ENCODE assay signal across 18 cellular contexts in genomic region chr17:76234354-76234679, GRCh38. TPM values are rescaled to one million over a fixed set of nuclear protein-coding genes. Genes with fewer than 3 reads are reported as not detected.
DNase-seq lines count a peak whose midpoint lies in the region; ATAC-seq, FAIRE-seq and TF ChIP-seq lines count a peak whose summit lies in the region.
"Had no signal": no experiment of that assay in that cellular context is flagged by ENCODE, and none has a peak within 500 bp of the region (broad histone marks: within the 10 kb centered on the region; RNA-seq: fewer than 3 reads in every experiment).

No MANE protein-coding gene starts in this region.

- no TSS peak for BruUV-seq in GM12878 (replicated peaks; lab: Mats Ljungman, UMichigan)

- DNase-seq in stimulated activated naive CD8-positive, alpha-beta T cell treated with anti-CD3 and anti-CD28 coated beads, Interleukin-15, Interleukin-2, amounts not matched to agents 100 U/mL and 50 U/mL, for 24 hours: no peak
- DNase-seq in GM12878 (ENCODE audit: low read depth, low spot score) (peak; percentile 51), substantia nigra (lab: John Stamatoyannopoulos, UW) (no peak), NCI-H1105 treated with DMSO at 0.1 percent for 48 hours (lab: John Stamatoyannopoulos, UW) (no peak), NCI-H1048 (lab: John Stamatoyannopoulos, UW) (no peak)
- DNase-seq: activated CD4-positive, alpha-beta T cell treated with anti-CD3 and anti-CD28 coated beads for 48 hours; cortex of kidney; DND-41; heart left ventricle; HFFc6; KG1; lower lobe of right lung; MV-4-11; NCI-H1930 had no signal

- H3K36me3 Mint-ChIP-seq in stimulated activated naive CD8-positive, alpha-beta T cell treated with anti-CD3 and anti-CD28 coated beads, Interleukin-15, Interleukin-2, amounts not matched to agents 100 ng/mL and 50 ng/mL, for 24 hours (ENCODE audit: low read depth): peaks cover 12% of the 10 kb centered on the region

- H3K9ac ChIP-seq in GM12878 (ENCODE audit: control insufficient read depth, insufficient read depth, low read length): no peak overlapping the region

- no peak for TF ChIP-seq CTCF in GM12878 (IDR thresholded peaks at IDR 0.05 in 2 of 3, conservative IDR thresholded peaks at IDR 0.05 in 1 of 3; ENCODE audit: control insufficient read depth in 2 of 3, extremely low read depth in 1 of 3, insufficient read depth in 1 of 3, low read depth in 3 of 3, low read length in 3 of 3)

- ATAC-seq in stimulated activated naive CD8-positive, alpha-beta T cell treated with anti-CD3 and anti-CD28 coated beads, Interleukin-15, Interleukin-2, amounts not matched to agents 100 U/mL and 50 U/mL, for 24 hours: no peak
- ATAC-seq in GM21717 (IDR thresholded peaks at IDR 0.05; ENCODE audit: unreplicated experiment) (peak; percentile 49), GM12878 (peak; percentile 95), HG03442 (IDR thresholded peaks at IDR 0.05; ENCODE audit: unreplicated experiment) (no peak)
- ATAC-seq: heart left ventricle, lower lobe of right lung had no signal

- in situ Hi-C loops in GM12878 (cut with MboI): no loop called here

- no peaks in the 10 kb centered on the region for H3K79me2 ChIP-seq in GM12878 (ENCODE audit: control insufficient read depth, insufficient read depth, low read length)

- no peaks in the 10 kb centered on the region for H3K36me3 ChIP-seq in GM12878 (ENCODE audit: control insufficient read depth in 2 of 2, insufficient read depth in 2 of 2, low read length in 1 of 2)
- H3K36me3 ChIP-seq: heart left ventricle, lower lobe of right lung, thoracic aorta had no signal

- H3K27ac ChIP-seq in GM12878 (ENCODE audit: control insufficient read depth, insufficient read depth) (no peak overlapping the region; the same call in 1 of the 2 replicates), substantia nigra (ENCODE audit: low read depth, low read length, poor library complexity, severe bottlenecking) (no peak overlapping the region)
- H3K27ac ChIP-seq: heart left ventricle, lower lobe of right lung, thoracic aorta had no signal

- FAIRE-seq in GM12878 (lab: Jason Lieb, UNC): peak; percentile 78

- H3K9me3 ChIP-seq in GM12878 (replicated peaks; ENCODE audit: control insufficient read depth, insufficient read depth, low read length): no peaks in the 10 kb centered on the region
- H3K9me3 ChIP-seq: heart left ventricle, lower lobe of right lung, thoracic aorta had no signal

- peaks cover 9% of the 10 kb centered on the region for H3K4me1 ChIP-seq in GM12878 (ENCODE audit: control insufficient read depth, insufficient read depth, low read length)
- H3K4me1 ChIP-seq: lower lobe of right lung had no signal

- H3K4me1 Mint-ChIP-seq in stimulated activated naive CD8-positive, alpha-beta T cell treated with anti-CD3 and anti-CD28 coated beads, Interleukin-15, Interleukin-2, amounts not matched to agents 100 ng/mL and 50 ng/mL, for 24 hours (ENCODE audit: low read depth): peaks cover 51% of the 10 kb centered on the region

- WGBS in GM12878 (ENCODE audit: insufficient coverage, insufficient replicate concordance, low lambda C conversion rate, missing lambda C conversion rate): 2% methylated on average over 5 of the region's 5 CpGs

- SMC1A ChIA-PET in GM12878 (lab: Charles Lee; ENCODE audit: uncharacterized antibody, unreplicated experiment): interaction anchor here (0.9 to 3.4 kb wide), 14 partner anchors 10 to 113 kb away, joined by 3 to 13 read pairs (median 4); no protein-coding TSS in a partner anchor

- POLR2A ChIA-PET in GM12878 (lab: Charles Lee): interaction anchor here (1.3 to 2.5 kb wide), 5 partner anchors 12 to 45 kb away, joined by 4 to 20 read pairs (median 5); partner anchors contain the start of gene UBALD2

- no peaks in the 10 kb centered on the region for H3K27me3 ChIP-seq in GM12878 (replicated peaks in 1 of 2; ENCODE audit: control insufficient read depth in 2 of 2, insufficient read depth in 2 of 2, low read length in 1 of 2)

- CTCF ChIA-PET in GM12878 (lab: Yijun Ruan, JAX): interaction anchor here (0.7 to 1.7 kb wide), 6 partner anchors 12 to 55 kb away, joined by 3 to 7 read pairs (median 4); no protein-coding TSS in a partner anchor

- no peak for TF ChIP-seq RAD21 in GM12878 (IDR thresholded peaks at IDR 0.05; ENCODE audit: insufficient read depth, low read depth, low read length)

- TF ChIP-seq EP300 in GM12878 (IDR thresholded peaks at IDR 0.05; ENCODE audit: borderline replicate concordance in 1 of 2, control insufficient read depth in 1 of 2, low read depth in 2 of 2, low read length in 2 of 2): peak; percentile 45 to 72; a peak in 2 of 4 replicates

- peak overlapping the region; percentile 2; the same call in 1 of the 2 replicates for H2AFZ ChIP-seq in GM12878 (ENCODE audit: control insufficient read depth, low read depth, low read length)

- H3K27me3 Mint-ChIP-seq in stimulated activated naive CD8-positive, alpha-beta T cell treated with anti-CD3 and anti-CD28 coated beads, Interleukin-15, Interleukin-2, amounts not matched to agents 100 ng/mL and 50 ng/mL, for 24 hours: no peaks in the 10 kb centered on the region

- intact Hi-C loops in GM12878 (cut with micrococcal nuclease; ENCODE audit: unreplicated experiment): loop anchor here (5.0 kb wide), 1 partner anchor 33 kb away; the partner anchor contains the start of gene UBALD2

- RAD21 ChIA-PET in GM12878 (lab: Charles Lee; ENCODE audit: unreplicated experiment): interaction anchor here (0.9 to 2.2 kb wide), 5 partner anchors 12 to 51 kb away, joined by 3 to 19 read pairs (median 8); no protein-coding TSS in a partner anchor

- H3K4me3 Mint-ChIP-seq in stimulated activated naive CD8-positive, alpha-beta T cell treated with anti-CD3 and anti-CD28 coated beads, Interleukin-15, Interleukin-2, amounts not matched to agents 100 ng/mL and 50 ng/mL, for 24 hours: peak overlapping the region; percentile 23
- H3K4me3 Mint-ChIP-seq: HFFc6 had no signal

- no peak for TF ChIP-seq POLR2A in GM12878 (IDR thresholded peaks at IDR 0.05; ENCODE audit: low read depth, low read length)

- H3K27ac Mint-ChIP-seq in stimulated activated naive CD8-positive, alpha-beta T cell treated with anti-CD3 and anti-CD28 coated beads, Interleukin-15, Interleukin-2, amounts not matched to agents 100 ng/mL and 50 ng/mL, for 24 hours: peak overlapping the region; percentile 55
- H3K27ac Mint-ChIP-seq: HFFc6 had no signal

- peak overlapping the region; percentile 66; the same call in 1 of the 2 replicates for H3K4me2 ChIP-seq in GM12878 (ENCODE audit: control insufficient read depth, insufficient read depth)

- H4K20me1 ChIP-seq in GM12878 (ENCODE audit: control insufficient read depth, insufficient read depth): no peaks in the 10 kb centered on the region

- H3K9me3 Mint-ChIP-seq in stimulated activated naive CD8-positive, alpha-beta T cell treated with anti-CD3 and anti-CD28 coated beads, Interleukin-15, Interleukin-2, amounts not matched to agents 100 ng/mL and 50 ng/mL, for 24 hours: no peaks in the 10 kb centered on the region
- H3K9me3 Mint-ChIP-seq: HFFc6 had no signal

- no peak overlapping the region for H3K4me3 ChIP-seq in GM12878
- H3K4me3 ChIP-seq: heart left ventricle, lower lobe of right lung, thoracic aorta had no signal

TF ChIP-seq in GM12878, 131 proteins besides CTCF, POLR2A, EP300 and RAD21 (continues in another document):
- no peak for TF ChIP-seq CHD1 (IDR thresholded peaks at IDR 0.05; ENCODE audit: low read depth, low read length)

RNA-seq across cellular contexts. Expression of gene RNF157, which starts 6.0 kb away (rescaled TPM):
- 1.4 and 2.8 TPM in 2 replicates for total RNA-seq in GM12878 (2013; cell fraction: nucleolus; rRNA removed)
- total RNA-seq in GM12878 (2014; rRNA removed): 9.7 and 10.4 TPM in 2 replicates
- total RNA-seq in GM12878 (2014; rRNA removed; fragmentation: Illumina TruSeq; extraction: Trizol): 10.4 and 11.8 TPM in 2 replicates
- 14.8 and 17.9 TPM in 2 replicates for total RNA-seq in GM12878 (2021)
- 5.8 TPM for polyA plus RNA-seq in GM12878 (2011; ENCODE audit: low read depth)
- 6.0 and 7.3 TPM in 2 replicates for polyA plus RNA-seq in GM12878 (2011; rRNA removed)
- 7.3 and 8.6 TPM in 2 replicates for polyA plus RNA-seq in GM12878 (2011; cell fraction: cytosol; rRNA removed)
- 3.7 and 4.7 TPM in 2 replicates for polyA plus RNA-seq in GM12878 (2011; cell fraction: nucleus; rRNA removed)
- polyA plus RNA-seq in GM12878 (2012): 6.4 and 8.4 TPM in 2 replicates
- polyA plus RNA-seq in GM12878 (2014; fragmentation: Illumina TruSeq; extraction: Trizol): 14.1 and 15.9 TPM in 2 replicates
- 1 to 10 TPM; 5.2 to 9.5 TPM for polyA plus RNA-seq in GM12878 (2014; fragmentation: Nextera tagmentation; extraction: Ambion mirVana)
- polyA plus RNA-seq in GM12878 (2014; rRNA removed): 12.1 and 12.3 TPM in 2 replicates
- polyA plus RNA-seq in GM12878 (2016; fragmentation: Nextera tagmentation; extraction: Ambion mirVana): 1 to 10 TPM; 1.4 to 3.4 TPM
- polyA minus RNA-seq in GM12878 (2011; rRNA and poly(A)+ RNA removed): 6.6 and 10.4 TPM in 2 replicates
- polyA minus RNA-seq in GM12878 (2011; cell fraction: cytosol; rRNA and poly(A)+ RNA removed): 3.1 and 4.8 TPM in 2 replicates
- 2.5 and 6.2 TPM in 2 replicates for polyA minus RNA-seq in GM12878 (2011; cell fraction: nucleus; rRNA and poly(A)+ RNA removed)

RNA-seq across cellular contexts. Expression of gene UBALD2, which starts 30.8 kb away (rescaled TPM):
- total RNA-seq in GM12878 (2013; cell fraction: nucleolus; rRNA removed): 10.7 and 18.0 TPM in 2 replicates
- total RNA-seq in GM12878 (2014; rRNA removed) (54.7 and 63.4 TPM in 2 replicates), GM12878 (2014; rRNA removed; fragmentation: Illumina TruSeq; extraction: Trizol) (12.3 and 17.1 TPM in 2 replicates), GM12878 (2021) (130 and 132 TPM in 2 replicates)
- polyA plus RNA-seq in GM12878 (2011; ENCODE audit: low read depth): 44.7 TPM
- polyA plus RNA-seq in GM12878 (2011; rRNA removed) (50.3 and 165 TPM in 2 replicates), GM12878 (2014; fragmentation: Illumina TruSeq; extraction: Trizol) (12.1 and 24.0 TPM in 2 replicates), GM12878 (2014; fragmentation: Nextera tagmentation; extraction: Ambion mirVana) (10 to 100 TPM in 1 of 2 experiments, 1 to 10 TPM in 1; 4.4 to 16.4 TPM), GM12878 (2014; rRNA removed) (66.4 and 81.1 TPM in 2 replicates), GM12878 (2016; fragmentation: Nextera tagmentation; extraction: Ambion mirVana) (1 to 10 TPM; 2.8 TPM)
- polyA plus RNA-seq in GM12878 (2011; cell fraction: cytosol; rRNA removed): 54.9 and 77.4 TPM in 2 replicates
- 56.6 and 64.5 TPM in 2 replicates for polyA plus RNA-seq in GM12878 (2011; cell fraction: nucleus; rRNA removed)
- polyA plus RNA-seq in GM12878 (2012): 98.6 and 132 TPM in 2 replicates
- polyA minus RNA-seq in GM12878 (2011; rRNA and poly(A)+ RNA removed): 24.4 and 40.4 TPM in 2 replicates
- 55.5 and 60.7 TPM in 2 replicates for polyA minus RNA-seq in GM12878 (2011; cell fraction: cytosol; rRNA and poly(A)+ RNA removed)
- 18.3 and 30.3 TPM in 2 replicates for polyA minus RNA-seq in GM12878 (2011; cell fraction: nucleus; rRNA and poly(A)+ RNA removed)

Comparison
In these comparisons a context has a peak if more than half of its experiments do, and no peak if none do; other contexts are left out.
1. ATAC-seq: peak in GM21717 (single experiment) and GM12878 (single experiment); none in stimulated activated naive CD8-positive, alpha-beta T cell treated with anti-CD3 and anti-CD28 coated beads, Interleukin-15, Interleukin-2, amounts not matched to agents 100 U/mL and 50 U/mL, for 24 hours (single experiment) and HG03442 (single experiment).